8 cellular contexts compared by ENCODE assay signal in the genomic region with DNA sequence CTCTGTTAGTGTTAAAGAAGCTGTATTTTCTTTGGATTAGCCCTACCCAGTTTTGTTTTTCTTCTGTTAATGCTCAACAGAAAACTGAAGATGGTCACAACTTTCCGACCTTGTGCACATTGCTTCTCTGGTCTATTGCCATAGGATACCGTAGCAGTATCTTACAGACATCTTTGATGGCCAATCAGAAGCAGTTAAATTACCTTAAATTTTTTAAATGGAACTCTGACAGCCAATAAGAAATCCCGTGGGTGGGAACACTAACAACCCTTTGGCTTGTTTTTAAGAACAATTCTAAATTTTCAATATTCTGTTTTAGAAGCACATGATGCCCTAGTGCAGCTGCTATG. TPM values are rescaled to one million over a fixed set of nuclear protein-coding genes. Genes with fewer than 3 reads are reported as not detected.
A peak's percentile ranks its signal among the peaks of the same experiment; 100 is the strongest.
DNase-seq lines count a peak whose midpoint lies in the region; ATAC-seq, FAIRE-seq and TF ChIP-seq lines count a peak whose summit lies in the region.

No MANE protein-coding gene starts in this region.

- TF ChIP-seq CTCF in PC-9 (conservative IDR thresholded peaks at IDR 0.05), result no peak

- WGBS in mesenchymal stem cell, result 0% methylated on average over 3 of the region's 3 CpGs

- no peaks in the 10 kb centered on the region for H3K9me2 ChIP-seq in PC-9 (ENCODE audit: insufficient read depth)

- H3K36me3 ChIP-seq in PC-9 (ENCODE audit: low read depth) (no peaks in the 10 kb centered on the region), duodenal mucosa (ENCODE audit: control insufficient read depth in 1 of 2, insufficient read depth in 2 of 2, low read length in 2 of 2) (no peaks in the 10 kb centered on the region), mesenchymal stem cell (ENCODE audit: control insufficient read depth in 1 of 2, insufficient read depth in 2 of 2, low read depth in 1 of 2, low read length in 2 of 2) (peaks cover 0 to 9% of the 10 kb centered on the region in 2 experiments)

- peak overlapping the region; percentile 1 to 83 for H3K9ac ChIP-seq in duodenal mucosa (ENCODE audit: low read depth in 1 of 2, low read length in 2 of 2)
- H3K9ac ChIP-seq in mesenchymal stem cell (ENCODE audit: low read length), result peak overlapping the region; percentile 81

- peak; percentile 82 for DNase-seq in EL
- peak in 1 of 2 experiments; percentile 72 for DNase-seq in PC-9
- peak; percentile 95 for DNase-seq in mesenchymal stem cell
- peak; percentile 47 for DNase-seq in urothelium cell line (ENCODE audit: low spot score)
- DNase-seq in anterior cingulate cortex (lab: John Stamatoyannopoulos, UW), result no peak

- H2AFZ ChIP-seq in PC-9 (peak overlapping the region; percentile 61), mesenchymal stem cell (ENCODE audit: low read depth, low read length) (no peak overlapping the region)

- peaks cover 19% of the 10 kb centered on the region for H3F3A ChIP-seq in PC-9 (ENCODE audit: insufficient read depth, low read depth)

- H3K4me3 ChIP-seq in PC-9 (peak overlapping the region; percentile 62; the same call in 1 of the 2 replicates), duodenal mucosa (ENCODE audit: low read depth in 1 of 2, low read length in 2 of 2) (peak overlapping the region; percentile 80 to 92), mesenchymal stem cell (ENCODE audit: insufficient read depth in 1 of 2, low read depth in 1 of 2, low read length in 2 of 2) (peak overlapping the region in 1 of 2 experiments; percentile 86)

- no peak overlapping the region; the same call in 1 of the 2 replicates for H3K27ac ChIP-seq in PC-9
- H3K27ac ChIP-seq in duodenal mucosa (ENCODE audit: low read depth, low read length), result peak overlapping the region; percentile 57
- H3K27ac ChIP-seq in mesenchymal stem cell (ENCODE audit: low read length, poor library complexity, severe bottlenecking), result peak overlapping the region; percentile 99

- POLR2A ChIA-PET in PC-9 (lab: Charles Lee; ENCODE audit: unreplicated experiment), result interaction anchor here (0.6 kb wide), 1 partner anchor 266 kb away, joined by 6 read pairs; no protein-coding TSS in a partner anchor

- peaks cover 7% of the 10 kb centered on the region for H3K79me1 ChIP-seq in mesenchymal stem cell (replicated peaks; ENCODE audit: low read length, poor library complexity, severe bottlenecking)

- H3K4me2 ChIP-seq in PC-9 (peak overlapping the region; percentile 86), mesenchymal stem cell (ENCODE audit: low read length, poor library complexity, severe bottlenecking) (peak overlapping the region; percentile 76)

- H3K79me2 ChIP-seq in PC-9 (ENCODE audit: low read depth), result peaks cover 82% of the 10 kb centered on the region

- no peak overlapping the region for H3K14ac ChIP-seq in mesenchymal stem cell (ENCODE audit: low read length in 2 of 2)

- no peak overlapping the region for H4K8ac ChIP-seq in mesenchymal stem cell (ENCODE audit: low read length)

- no peak overlapping the region for H4K91ac ChIP-seq in mesenchymal stem cell (ENCODE audit: low read length)

- no peak overlapping the region for H2AK5ac ChIP-seq in mesenchymal stem cell (ENCODE audit: low read length, severe bottlenecking)

- H3K4me1 ChIP-seq in PC-9 (replicated peaks; ENCODE audit: insufficient read depth), result peaks cover 43% of the 10 kb centered on the region
- H3K4me1 ChIP-seq in duodenal mucosa (ENCODE audit: control insufficient read depth in 1 of 2, insufficient read depth in 2 of 2, low read length in 2 of 2), result peaks cover 39 to 58% of the 10 kb centered on the region in 2 donors
- H3K4me1 ChIP-seq in mesenchymal stem cell (ENCODE audit: control insufficient read depth, insufficient read depth, low read depth, low read length), result peaks cover 8% of the 10 kb centered on the region

- peak overlapping the region in 1 of 2 experiments; percentile 50 for H3K18ac ChIP-seq in mesenchymal stem cell (ENCODE audit: low read depth in 1 of 2, low read length in 2 of 2)

- no peak overlapping the region for H3K4ac ChIP-seq in mesenchymal stem cell (ENCODE audit: low read depth in 1 of 2, low read length in 2 of 2)

- CTCF ChIA-PET in PC-9 (lab: Charles Lee), result no interaction called here

- peak; percentile 68 for ATAC-seq in GM21390 (IDR thresholded peaks at IDR 0.05; ENCODE audit: unreplicated experiment)
- peak; percentile 53 for ATAC-seq in HG03571 (IDR thresholded peaks at IDR 0.05; ENCODE audit: unreplicated experiment)

- no peak overlapping the region for H2BK15ac ChIP-seq in mesenchymal stem cell (ENCODE audit: low read depth, poor library complexity, severe bottlenecking)

- no peak overlapping the region for H2BK12ac ChIP-seq in mesenchymal stem cell (ENCODE audit: low read length in 2 of 2)

- intact Hi-C loops in PC-9 (cut with micrococcal nuclease; ENCODE audit: unreplicated experiment), result no loop called here

- H3K9me3 ChIP-seq in PC-9 (ENCODE audit: insufficient read depth, low read depth), result no peaks in the 10 kb centered on the region
- H3K9me3 ChIP-seq in duodenal mucosa (ENCODE audit: control insufficient read depth in 1 of 2, low read length in 2 of 2), result no peaks in the 10 kb centered on the region
- no peaks in the 10 kb centered on the region for H3K9me3 ChIP-seq in mesenchymal stem cell (ENCODE audit: control insufficient read depth, low read length)

- FAIRE-seq in urothelium cell line (lab: Jason Lieb, UNC), result no peak

- H2BK5ac ChIP-seq in mesenchymal stem cell (ENCODE audit: low read depth, low read length, poor library complexity, severe bottlenecking), result peak overlapping the region; percentile 93

- no peak overlapping the region for H2BK120ac ChIP-seq in mesenchymal stem cell (ENCODE audit: low read depth, low read length)

- H4K20me1 ChIP-seq in PC-9 (ENCODE audit: insufficient read depth), result peaks cover 5% of the 10 kb centered on the region

- H3K23ac ChIP-seq in mesenchymal stem cell (ENCODE audit: low read length in 2 of 2), result no peak overlapping the region

- H3K27me3 ChIP-seq in PC-9 (ENCODE audit: insufficient read depth, low read depth), result no peaks in the 10 kb centered on the region
- H3K27me3 ChIP-seq in duodenal mucosa (ENCODE audit: control insufficient read depth in 1 of 2, insufficient read depth in 2 of 2, low read length in 2 of 2), result no peaks in the 10 kb centered on the region
- no peaks in the 10 kb centered on the region for H3K27me3 ChIP-seq in mesenchymal stem cell (ENCODE audit: control insufficient read depth in 1 of 2, insufficient read depth in 1 of 2, low read length in 2 of 2)

- BruUV-seq in PC-9 (replicated peaks; lab: Mats Ljungman, UMichigan), result no TSS peak

RNA-seq across cellular contexts. Expression of gene NFYC, which starts 17.2 kb away (rescaled TPM):
- 79.4 and 91.1 TPM in 2 replicates for total RNA-seq in PC-9 (2021)
- polyA plus RNA-seq in mesenchymal stem cell (2013, experiment 1 of 2), result 32.5 TPM
- polyA plus RNA-seq in mesenchymal stem cell (2013, experiment 2 of 2), result 32.5 TPM

RNA-seq across cellular contexts. Expression of gene RIMS3, which starts 43.2 kb away (rescaled TPM):
- 12.9 and 14.0 TPM in 2 replicates for total RNA-seq in PC-9 (2021)
- 0.33 TPM for polyA plus RNA-seq in mesenchymal stem cell (2013, experiment 1 of 2)
- polyA plus RNA-seq in mesenchymal stem cell (2013, experiment 2 of 2), result 0.38 TPM

Comparison
In these comparisons a context has a peak if more than half of its experiments do, and no peak if none do; other contexts are left out.
1. DNase-seq: peak in EL (single experiment), mesenchymal stem cell (single experiment) and urothelium cell line (single experiment); none in anterior cingulate cortex (0 of 58).